ENCODE assay signal across 11 cellular contexts in the genomic region with DNA sequence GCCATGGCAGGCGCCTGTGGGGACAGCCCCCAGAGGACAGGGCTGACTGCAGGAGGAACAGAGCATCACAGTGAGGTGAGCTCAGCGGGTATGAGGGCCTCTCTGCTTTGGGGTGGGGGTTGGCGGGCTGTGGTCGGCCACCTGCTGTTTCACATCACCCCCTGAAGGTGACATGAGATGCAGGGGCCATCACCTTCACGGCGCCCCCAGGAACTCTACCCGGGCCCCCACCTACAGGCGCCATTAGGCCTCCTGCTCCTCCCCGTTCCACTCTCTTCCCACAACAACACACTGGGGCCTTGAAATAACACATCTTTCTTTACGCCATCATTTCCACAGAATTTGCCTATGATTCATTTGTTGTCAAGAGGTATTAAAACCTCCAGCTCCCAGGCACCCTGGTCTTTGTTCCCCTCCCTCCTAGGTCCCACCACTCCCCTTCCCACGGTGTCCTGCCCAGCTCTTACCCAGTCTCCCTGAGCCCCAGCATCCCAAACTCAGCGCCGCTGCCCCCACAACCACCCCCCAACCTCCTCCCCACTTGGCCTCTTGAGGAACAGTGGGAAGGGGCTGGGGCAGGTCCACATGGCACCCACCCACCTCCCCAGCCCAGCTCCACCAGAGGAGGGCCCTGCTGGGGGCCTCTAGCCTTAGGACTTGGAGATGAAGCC.
DNase-seq lines count a peak whose midpoint lies in the region; ATAC-seq lines count a peak whose summit lies in the region.
"Had no signal": no experiment of that assay in that cellular context is flagged by ENCODE, and none has a peak within 500 bp of the region (broad histone marks: within the 10 kb centered on the region; RNA-seq: fewer than 3 reads in every experiment).

No MANE protein-coding gene starts in this region.

- peaks cover 2% of the 10 kb centered on the region for H3K27me3 Mint-ChIP-seq in dendritic cell treated with granulocyte-macrophage colony-stimulating factor and Interleukin-4, amounts not matched to agents 40 ng/mL and 50 ng/mL, for 4 days

- H3K9me3 Mint-ChIP-seq in dendritic cell treated with granulocyte-macrophage colony-stimulating factor and Interleukin-4, amounts not matched to agents 40 ng/mL and 50 ng/mL, for 4 days, result no peaks in the 10 kb centered on the region

- peak; percentile 52 for DNase-seq in NK-92 treated with Interleukin-12 subunit alpha and Interleukin-12 subunit beta, amount 100 ng/mL, for 24 hours (lab: John Stamatoyannopoulos, UW)
- DNase-seq in NK-92 (lab: John Stamatoyannopoulos, UW; ENCODE audit: unreplicated experiment), result no peak
- DNase-seq in activated CD4-positive, CD25-positive, alpha-beta regulatory T cell treated with anti-CD3 and anti-CD28 coated beads, Interleukin-2, amount 50 U/mL, for 72 hours, result peak; percentile 74
- DNase-seq in stimulated activated CD8-positive, alpha-beta memory T cell treated with anti-CD3 and anti-CD28 coated beads, Interleukin-4, amount 100 ng/mL, for 24 hours (ENCODE audit: low read depth), result peak; percentile 71
- no peak for DNase-seq in medulla oblongata (ENCODE audit: extremely low spot score)
- DNase-seq in 8988T, result no peak
- DNase-seq: body of pancreas, gastrocnemius medialis, NCI-H1930 had no signal

- H3K4me1 Mint-ChIP-seq in dendritic cell treated with granulocyte-macrophage colony-stimulating factor and Interleukin-4, amounts not matched to agents 40 ng/mL and 50 ng/mL, for 4 days (ENCODE audit: low read depth), result peaks cover 76% of the 10 kb centered on the region

- intact Hi-C loops in dendritic cell treated with granulocyte-macrophage colony-stimulating factor and Interleukin-4, amounts not matched to agents 40 ng/mL and 50 ng/mL, for 4 days (cut with micrococcal nuclease), result no loop called here

- no peaks in the 10 kb centered on the region for H3K36me3 Mint-ChIP-seq in dendritic cell treated with granulocyte-macrophage colony-stimulating factor and Interleukin-4, amounts not matched to agents 40 ng/mL and 50 ng/mL, for 4 days (ENCODE audit: low read depth)

- no peak for ATAC-seq in HG03432 (IDR thresholded peaks at IDR 0.05; ENCODE audit: unreplicated experiment)
- ATAC-seq: body of pancreas, gastrocnemius medialis had no signal

- no peak overlapping the region for H3K4me3 Mint-ChIP-seq in dendritic cell treated with granulocyte-macrophage colony-stimulating factor and Interleukin-4, amounts not matched to agents 40 ng/mL and 50 ng/mL, for 4 days

- H3K27ac Mint-ChIP-seq in dendritic cell treated with granulocyte-macrophage colony-stimulating factor and Interleukin-4, amounts not matched to agents 40 ng/mL and 50 ng/mL, for 4 days, result peak overlapping the region; percentile 78

Comparison
In these comparisons a context has a peak if more than half of its experiments do, and no peak if none do; other contexts are left out.
1. DNase-seq: peak in NK-92 treated with Interleukin-12 subunit alpha and Interleukin-12 subunit beta, amount 100 ng/mL, for 24 hours (single experiment), activated CD4-positive, CD25-positive, alpha-beta regulatory T cell treated with anti-CD3 and anti-CD28 coated beads, Interleukin-2, amount 50 U/mL, for 72 hours (single experiment) and stimulated activated CD8-positive, alpha-beta memory T cell treated with anti-CD3 and anti-CD28 coated beads, Interleukin-4, amount 100 ng/mL, for 24 hours (single experiment); none in NK-92 (single experiment), medulla oblongata (single experiment) and 8988T (single experiment).